7 cellular contexts compared by ENCODE assay signal in the genomic region with DNA sequence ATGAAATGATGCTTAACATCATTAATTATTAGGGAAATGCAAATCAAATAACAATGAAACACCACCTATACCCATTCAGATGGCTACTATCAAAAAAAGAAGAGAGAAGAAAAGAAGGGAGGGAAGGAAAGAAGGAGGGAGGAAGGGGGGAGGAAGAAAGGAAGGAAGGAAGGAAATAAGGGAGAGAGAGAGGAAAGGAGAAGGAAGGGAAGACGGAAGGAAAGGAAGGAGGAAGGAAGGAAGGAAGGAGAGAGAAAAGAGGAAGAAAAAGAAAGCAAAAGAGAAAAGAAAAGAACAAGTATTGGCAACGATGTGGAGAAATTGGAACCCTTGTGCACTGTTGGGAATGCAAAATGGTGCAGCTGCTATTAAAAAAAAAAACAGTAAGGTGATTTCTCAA.
"Had no signal": no experiment of that assay in that cellular context is flagged by ENCODE, and none has a peak within 500 bp of the region (broad histone marks: within the 10 kb centered on the region; RNA-seq: fewer than 3 reads in every experiment).

No MANE protein-coding gene starts in this region.

- H3K4me2 ChIP-seq: KMS-11 had no signal

- FAIRE-seq: HTR-8/SVneo had no signal

- H3K9ac ChIP-seq: KMS-11 had no signal

- H3K27ac ChIP-seq: HL-60, KMS-11 had no signal

- DNase-seq: IMR-90, Karpas-422, KBM-7, KG1 had no signal
